ENCODE assay signal across 18 cellular contexts in genomic region chr19:6693056-6693471, GRCh38. TPM values are rescaled to one million over a fixed set of nuclear protein-coding genes. Genes with fewer than 3 reads are reported as not detected.
DNase-seq lines count a peak whose midpoint lies in the region; ATAC-seq and TF ChIP-seq lines count a peak whose summit lies in the region.
"Had no signal": no experiment of that assay in that cellular context is flagged by ENCODE, and none has a peak within 500 bp of the region (broad histone marks: within the 10 kb centered on the region; RNA-seq: fewer than 3 reads in every experiment).

No MANE protein-coding gene starts in this region.

- ATAC-seq in GM21529 (IDR thresholded peaks at IDR 0.05; ENCODE audit: unreplicated experiment), result no peak
- ATAC-seq in HG03442 (IDR thresholded peaks at IDR 0.05; ENCODE audit: unreplicated experiment), result no peak
- ATAC-seq: CD8-positive, alpha-beta T cell had no signal

- H3K9me3 ChIP-seq in NT2/D1 (ENCODE audit: insufficient read depth, low read length) (no peaks in the 10 kb centered on the region; the same call in 1 of the 2 replicates), endodermal cell (ENCODE audit: control insufficient read depth, low read length) (peaks cover 14% of the 10 kb centered on the region), spleen (no peaks in the 10 kb centered on the region)

- peaks cover 1% of the 10 kb centered on the region for H3K27me3 Mint-ChIP-seq in endodermal cell (ENCODE audit: insufficient read depth)

- no peak for TF ChIP-seq POLR2A in spleen (IDR thresholded peaks at IDR 0.05)

- WGBS in endodermal cell (ENCODE audit: insufficient coverage in 1 of 2, insufficient read length in 1 of 2), 2 experiments, result 88 to 97% methylated on average over 6 to 13 of the region's 13 CpGs
- 88 to 94% (median 91%) methylated on average over 7 to 13 of the region's 13 CpGs for WGBS in spleen, 5 donors

- no peak overlapping the region for H3K4me3 Mint-ChIP-seq in endodermal cell
- H3K4me3 Mint-ChIP-seq: CD8-positive, alpha-beta T cell had no signal

- H3K36me3 ChIP-seq in NT2/D1 (ENCODE audit: insufficient read depth, insufficient read length, low read length) (peaks cover 7% of the 10 kb centered on the region), endodermal cell (ENCODE audit: control insufficient read depth, insufficient read depth, low read length) (no peaks in the 10 kb centered on the region), spleen (no peaks in the 10 kb centered on the region)

- TF ChIP-seq CTCF in endodermal cell (conservative IDR thresholded peaks at IDR 0.05) (no peak), spleen (IDR thresholded peaks at IDR 0.05 in 8 of 11, conservative IDR thresholded peaks at IDR 0.05 in 3 of 11) (no peak)

- DNase-seq in ELR (ENCODE audit: low read depth) (peak; percentile 27), NT2/D1 (ENCODE audit: low read depth, low spot score) (no peak), endodermal cell (peak; percentile 76), spleen (peak; percentile 50), SW480 (ENCODE audit: low spot score) (no peak), dedifferentiated amniotic fluid mesenchymal stem cell (ENCODE audit: extremely low spot score) (no peak)
- DNase-seq: CD8-positive, alpha-beta T cell; NCI-H1048; NCI-H2081 treated with DMSO at 0.1 percent for 48 hours; NCI-H510A; NCI-H82; PC-9 had no signal

- H3K4me1 Mint-ChIP-seq in endodermal cell, result no peaks in the 10 kb centered on the region

- H3K9me3 Mint-ChIP-seq in endodermal cell, result peaks cover 10% of the 10 kb centered on the region

- peak overlapping the region; percentile 3 for H3K4me3 ChIP-seq in NT2/D1 (ENCODE audit: insufficient read length, low read depth)
- no peak overlapping the region for H3K4me3 ChIP-seq in endodermal cell (ENCODE audit: low read length)
- H3K4me3 ChIP-seq in spleen, result no peak overlapping the region
- H3K4me3 ChIP-seq: PC-9 had no signal

- H3K27ac ChIP-seq in endodermal cell (ENCODE audit: low read depth, low read length) (no peak overlapping the region), spleen (no peak overlapping the region)
- H3K27ac ChIP-seq: KMS-11, PC-9 had no signal

- H3K4me1 ChIP-seq in NT2/D1 (ENCODE audit: insufficient read depth, insufficient read length) (peaks cover 8% of the 10 kb centered on the region), endodermal cell (ENCODE audit: control insufficient read depth, insufficient read depth, low read length) (no peaks in the 10 kb centered on the region), spleen (no peaks in the 10 kb centered on the region)

- H3K27ac Mint-ChIP-seq in endodermal cell, result no peak overlapping the region
- H3K27ac Mint-ChIP-seq: CD8-positive, alpha-beta T cell had no signal

- H3K9ac ChIP-seq in NT2/D1 (ENCODE audit: insufficient read length, low read depth) (no peak overlapping the region), endodermal cell (ENCODE audit: extremely low read depth, low read length, poor library complexity, severe bottlenecking) (no peak overlapping the region)
- H3K9ac ChIP-seq: KMS-11 had no signal

- peaks cover 9% of the 10 kb centered on the region for H3K36me3 Mint-ChIP-seq in endodermal cell (ENCODE audit: low read depth)
- H3K36me3 Mint-ChIP-seq: CD8-positive, alpha-beta T cell had no signal

- intact Hi-C loops in spleen (cut with DNase I; ENCODE audit: low total_unique reads), result no loop called here

- H3K27me3 ChIP-seq in NT2/D1 (ENCODE audit: insufficient read depth, insufficient read length) (no peaks in the 10 kb centered on the region), endodermal cell (ENCODE audit: control insufficient read depth, insufficient read depth, low read length, poor library complexity, severe bottlenecking) (no peaks in the 10 kb centered on the region), spleen (replicated peaks in 1 of 7) (peaks cover 0 to 13% (median 0%) of the 10 kb centered on the region in 7 donors)

RNA-seq across cellular contexts. Expression of gene TNFSF14, which starts 23.1 kb away (rescaled TPM):
- under 1 TPM; 0.18 to 0.88 TPM for total RNA-seq in endodermal cell
- polyA plus RNA-seq in endodermal cell (2013, experiment 1 of 2), result 0.11 TPM
- not detected for polyA plus RNA-seq in endodermal cell (2013, experiment 2 of 2)
- 10 to 100 TPM in 2 of 7 donors, 1 to 10 TPM in 5; 5.2 to 10.6 (median 8.2) TPM for total RNA-seq in spleen
- polyA plus RNA-seq in spleen, result 1 to 10 TPM in 2 of 3 donors, under 1 TPM in 1; 0.41 to 1.6 (median 1.1) TPM
- total RNA-seq: A172, SK-MEL-5 had no signal
- polyA plus RNA-seq: BJ had no signal

RNA-seq across cellular contexts. Expression of gene C3, which starts 27.4 kb away (rescaled TPM):
- total RNA-seq in endodermal cell (10 to 100 TPM; 13.7 to 23.5 TPM), spleen (10 to 100 TPM in 4 of 7 donors, 1 to 10 TPM in 3; 5.8 to 68.1 (median 19.7) TPM)
- 1.6 TPM for polyA plus RNA-seq in endodermal cell (2013, experiment 1 of 2)
- polyA plus RNA-seq in endodermal cell (2013, experiment 2 of 2), result 1.8 TPM
- polyA plus RNA-seq in spleen, result 100 to 1,000 TPM in 1 of 3 donors, 10 to 100 TPM in 2; 31.0 to 182 (median 34.1) TPM
- total RNA-seq: CD8-positive, alpha-beta T cell; SK-MEL-5 had no signal

RNA-seq across cellular contexts. Expression of gene GPR108, which starts 44.3 kb away (rescaled TPM):
- 10 to 100 TPM; 61.4 to 67.2 TPM for total RNA-seq in endodermal cell
- polyA plus RNA-seq in endodermal cell (2013, experiment 1 of 2), result 36.8 TPM
- 36.6 TPM for polyA plus RNA-seq in endodermal cell (2013, experiment 2 of 2)
- 10 to 100 TPM; 35.4 to 75.0 (median 56.0) TPM for total RNA-seq in spleen
- polyA plus RNA-seq in spleen, result 100 to 1,000 TPM in 1 of 3 donors, 10 to 100 TPM in 2; 66.9 to 102 (median 91.8) TPM

RNA-seq across cellular contexts. Expression of gene TRIP10, which starts 46.4 kb away (rescaled TPM):
- total RNA-seq in endodermal cell (100 to 1,000 TPM; 111 to 116 TPM), spleen (10 to 100 TPM; 25.4 to 50.3 (median 32.1) TPM)
- polyA plus RNA-seq in endodermal cell (2013, experiment 1 of 2), result 61.0 TPM
- polyA plus RNA-seq in endodermal cell (2013, experiment 2 of 2), result 65.1 TPM
- 10 to 100 TPM; 17.2 to 58.2 (median 36.1) TPM for polyA plus RNA-seq in spleen

Comparison
In these comparisons a context has a peak if more than half of its experiments do, and no peak if none do; other contexts are left out.
1. DNase-seq: peak in ELR (single experiment), endodermal cell (single experiment) and spleen (single experiment); none in NT2/D1 (single experiment), SW480 (single experiment) and dedifferentiated amniotic fluid mesenchymal stem cell (single experiment).